In genomic region chr1:178692564-178693327, GRCh38 we compare ENCODE assay signal across 18 cellular contexts.
"Had no signal": no experiment of that assay in that cellular context is flagged by ENCODE, and none has a peak within 500 bp of the region (broad histone marks: within the 10 kb centered on the region; RNA-seq: fewer than 3 reads in every experiment).

No MANE protein-coding gene starts in this region.

- H3K27me3 ChIP-seq: colonic mucosa, esophagus muscularis mucosa, gastrocnemius medialis, heart left ventricle, right lobe of liver, thyroid gland, upper lobe of right lung had no signal

- H3K36me3 ChIP-seq: colonic mucosa, esophagus muscularis mucosa, gastrocnemius medialis, heart left ventricle, right lobe of liver, thyroid gland, upper lobe of right lung had no signal

- H3K4me3 ChIP-seq: colonic mucosa, esophagus muscularis mucosa, gastrocnemius medialis, heart left ventricle, right lobe of liver, skin epidermis, thyroid gland, upper lobe of right lung had no signal

- DNase-seq: activated CD4-positive, alpha-beta memory T cell treated with anti-CD3 and anti-CD28 coated beads, Interleukin-2, amount 10 ng/mL, durations not matched to agents 7 days and 5 days; activated CD4-positive, alpha-beta T cell treated with anti-CD3 and anti-CD28 coated beads, Interleukin-2, amount 10 ng/mL, durations not matched to agents 24 days and 14 days; activated effector memory CD4-positive, alpha-beta T cell treated with Interleukin-2 at 50 U/mL for 16 hours; activated naive CD4-positive, alpha-beta T cell treated with anti-CD3 and anti-CD28 coated beads for 36 hours; activated T-cell treated with anti-CD3 and anti-CD28 coated beads, Interleukin-2, amount 50 U/mL, for 72 hours; amygdala; colonic mucosa; gastrocnemius medialis; heart left ventricle; posterior cingulate gyrus; right lobe of liver; stimulated activated CD4-positive, alpha-beta T cell treated with anti-CD3 and anti-CD28 coated beads, Interleukin-1b, Interleukin-23, amount 100 ng/mL, for 48 hours; substantia nigra; upper lobe of right lung had no signal

- ATAC-seq: activated CD4-positive, CD25-positive, alpha-beta regulatory T cell treated with anti-CD3 and anti-CD28 coated beads, Interleukin-2, amount 50 U/mL, for 24 hours; activated T-cell treated with anti-CD3 and anti-CD28 coated beads, Interleukin-2, amount 50 U/mL, for 72 hours; gastrocnemius medialis; heart left ventricle; upper lobe of right lung had no signal

- H3K4me1 ChIP-seq: colonic mucosa, esophagus muscularis mucosa, gastrocnemius medialis, right lobe of liver, thyroid gland, upper lobe of right lung had no signal

- H3K9me3 ChIP-seq: colonic mucosa, esophagus muscularis mucosa, gastrocnemius medialis, heart left ventricle, right lobe of liver, thyroid gland, upper lobe of right lung had no signal

- H3K27ac ChIP-seq: colonic mucosa, esophagus muscularis mucosa, gastrocnemius medialis, heart left ventricle, right lobe of liver, skin epidermis, thyroid gland, upper lobe of right lung had no signal
